22 cellular contexts compared by ENCODE assay signal in genomic region chr7:39181398-39181797, GRCh38.
A peak's percentile ranks its signal among the peaks of the same experiment; 100 is the strongest.
DNase-seq lines count a peak whose midpoint lies in the region; ATAC-seq, FAIRE-seq and TF ChIP-seq lines count a peak whose summit lies in the region.
"Had no signal": no experiment of that assay in that cellular context is flagged by ENCODE, and none has a peak within 500 bp of the region (broad histone marks: within the 10 kb centered on the region; RNA-seq: fewer than 3 reads in every experiment).

No MANE protein-coding gene starts in this region.

- H3K23ac ChIP-seq in trophoblast cell (ENCODE audit: low read length): no peak overlapping the region

- H3K4me2 ChIP-seq in HepG2 (ENCODE audit: low read depth, low read length) (no peak overlapping the region), trophoblast cell (ENCODE audit: low read length) (no peak overlapping the region)
- H3K4me2 ChIP-seq: A549; BLaER1 treated with 17β-estradiol and CSF1 and Interleukin-3, amounts not matched to agents 10 nM and 100 nM had no signal

- H3K79me2 ChIP-seq in HepG2 (ENCODE audit: insufficient read depth, low read length) (no peaks in the 10 kb centered on the region), trophoblast cell (ENCODE audit: control insufficient read depth, insufficient read depth, low read length, poor library complexity) (no peaks in the 10 kb centered on the region)

- BruUV-seq in HepG2 (replicated peaks; lab: Mats Ljungman, UMichigan): no TSS peak

- H2BK12ac ChIP-seq in trophoblast cell (ENCODE audit: low read length): no peak overlapping the region

- no peaks in the 10 kb centered on the region for H3K27me3 Mint-ChIP-seq in activated naive CD8-positive, alpha-beta T cell treated with anti-CD3 and anti-CD28 coated beads for 36 hours
- H3K27me3 Mint-ChIP-seq: B cell had no signal

- H3K4me1 Mint-ChIP-seq in activated naive CD8-positive, alpha-beta T cell treated with anti-CD3 and anti-CD28 coated beads for 36 hours: no peaks in the 10 kb centered on the region

- CTCF ChIA-PET in HepG2 (lab: Yijun Ruan, JAX; ENCODE audit: low intra/inter-chr PET ratio, low total read pairs): no interaction called here

- H4K8ac ChIP-seq in trophoblast cell (ENCODE audit: low read depth, low read length): no peak overlapping the region

- no peak for ATAC-seq in HepG2
- ATAC-seq in right lobe of liver: no peak
- ATAC-seq: A549; CD8-positive, alpha-beta T cell had no signal

- no peak overlapping the region for H2BK5ac ChIP-seq in trophoblast cell (ENCODE audit: low read depth, low read length, poor library complexity)

- no peak overlapping the region for H4K12ac ChIP-seq in trophoblast cell (ENCODE audit: low read depth, low read length)

- no peak overlapping the region for H3K4ac ChIP-seq in trophoblast cell (ENCODE audit: low read depth, low read length)

- FAIRE-seq in HepG2 (lab: Jason Lieb, UNC) (no peak), bronchial epithelial cell (lab: Jason Lieb, UNC) (peak; percentile 43)
- FAIRE-seq: A549, D721Med, G401.6, GM12891, GM19239 had no signal

- H3K14ac ChIP-seq in trophoblast cell (ENCODE audit: low read length): no peak overlapping the region

- H3K79me1 ChIP-seq in trophoblast cell (ENCODE audit: low read length): no peaks in the 10 kb centered on the region

- TF ChIP-seq EP300 in HepG2 (IDR thresholded peaks at IDR 0.05; ENCODE audit: low read depth in 2 of 2, low read length in 2 of 2) (no peak), HepG2 (CRISPR knock-in tag; IDR thresholded peaks at IDR 0.05; ENCODE audit: borderline replicate concordance) (no peak), sigmoid colon (IDR thresholded peaks at IDR 0.05) (no peak)

- H4K20me1 ChIP-seq in HepG2 (ENCODE audit: insufficient read depth, low read length): no peaks in the 10 kb centered on the region
- H4K20me1 ChIP-seq: BLaER1 treated with 17β-estradiol and CSF1 and Interleukin-3, amounts not matched to agents 10 nM and 100 nM had no signal

- H2AK5ac ChIP-seq in trophoblast cell (ENCODE audit: low read length): no peak overlapping the region

- H3K9me3 ChIP-seq in HepG2 (ENCODE audit: low read length) (no peaks in the 10 kb centered on the region), right lobe of liver (no peaks in the 10 kb centered on the region), trophoblast cell (ENCODE audit: insufficient read depth, low read depth, low read length) (no peaks in the 10 kb centered on the region), sigmoid colon (no peaks in the 10 kb centered on the region)
- H3K9me3 ChIP-seq: A549 had no signal

- H3K4me3 ChIP-seq in HepG2 (replicated peaks in 1 of 3; ENCODE audit: insufficient read depth in 1 of 3, low read depth in 2 of 3, low read length in 3 of 3) (no peak overlapping the region), right lobe of liver (no peak overlapping the region), bronchial epithelial cell (ENCODE audit: low read depth, low read length) (no peak overlapping the region), trophoblast cell (ENCODE audit: low read depth, low read length) (no peak overlapping the region), sigmoid colon (no peak overlapping the region)
- H3K4me3 ChIP-seq: A549; BLaER1 treated with 17β-estradiol and CSF1 and Interleukin-3, amounts not matched to agents 10 nM and 100 nM had no signal

- H3K36me3 ChIP-seq in HepG2 (replicated peaks in 1 of 2; ENCODE audit: control insufficient read depth in 1 of 2, insufficient read depth in 2 of 2, low read length in 2 of 2): no peaks in the 10 kb centered on the region
- no peaks in the 10 kb centered on the region for H3K36me3 ChIP-seq in right lobe of liver
- no peaks in the 10 kb centered on the region for H3K36me3 ChIP-seq in bronchial epithelial cell (ENCODE audit: control insufficient read depth, insufficient read depth, low read length)
- H3K36me3 ChIP-seq in trophoblast cell (ENCODE audit: control insufficient read depth in 1 of 2, insufficient read depth in 2 of 2, low read length in 2 of 2): no peaks in the 10 kb centered on the region
- no peaks in the 10 kb centered on the region for H3K36me3 ChIP-seq in sigmoid colon
- H3K36me3 ChIP-seq: BLaER1 treated with 17β-estradiol and CSF1 and Interleukin-3, amounts not matched to agents 10 nM and 100 nM had no signal

- no peak overlapping the region for H3K18ac ChIP-seq in trophoblast cell (ENCODE audit: low read length)

- no peak overlapping the region for H3K27ac Mint-ChIP-seq in activated naive CD8-positive, alpha-beta T cell treated with anti-CD3 and anti-CD28 coated beads for 36 hours
- H3K27ac Mint-ChIP-seq: B cell; CD4-positive, alpha-beta T cell; CD8-positive, alpha-beta T cell had no signal

- TF ChIP-seq POLR2A in HepG2 (IDR thresholded peaks at IDR 0.05; ENCODE audit: insufficient read depth in 1 of 2, low read depth in 2 of 2, low read length in 2 of 2) (no peak), right lobe of liver (IDR thresholded peaks at IDR 0.05) (no peak), sigmoid colon (IDR thresholded peaks at IDR 0.05) (no peak)

- H3K4me1 ChIP-seq in HepG2 (ENCODE audit: insufficient read depth, low read length) (no peaks in the 10 kb centered on the region), right lobe of liver (no peaks in the 10 kb centered on the region), trophoblast cell (ENCODE audit: control insufficient read depth in 1 of 2, insufficient read depth in 2 of 2, low read length in 2 of 2) (no peaks in the 10 kb centered on the region), sigmoid colon (peaks cover 0 to 8% (median 3%) of the 10 kb centered on the region in 4 donors)
- H3K4me1 ChIP-seq: A549; BLaER1 treated with 17β-estradiol and CSF1 and Interleukin-3, amounts not matched to agents 10 nM and 100 nM; Caco-2 had no signal

- TF ChIP-seq CTCF in HepG2 (CRISPR knock-in tag; IDR thresholded peaks at IDR 0.05): no peak
- TF ChIP-seq CTCF in right lobe of liver (IDR thresholded peaks at IDR 0.05): no peak
- no peak for TF ChIP-seq CTCF in bronchial epithelial cell (IDR thresholded peaks at IDR 0.05; ENCODE audit: insufficient read depth, low read length, severe bottlenecking)
- TF ChIP-seq CTCF in sigmoid colon (IDR thresholded peaks at IDR 0.05): no peak

- H3K9ac ChIP-seq in HepG2 (ENCODE audit: insufficient read depth, low read depth, low read length) (no peak overlapping the region), trophoblast cell (ENCODE audit: low read length) (peak overlapping the region; percentile 33)
- H3K9ac ChIP-seq: BLaER1 treated with 17β-estradiol and CSF1 and Interleukin-3, amounts not matched to agents 10 nM and 100 nM had no signal

- H3K9me3 Mint-ChIP-seq in activated naive CD8-positive, alpha-beta T cell treated with anti-CD3 and anti-CD28 coated beads for 36 hours: no peaks in the 10 kb centered on the region
- H3K9me3 Mint-ChIP-seq: CD4-positive, alpha-beta T cell; CD8-positive, alpha-beta T cell had no signal

- in situ Hi-C loops in HepG2 (cut with HindIII; ENCODE audit: extremely low pct_ligation_motif_present, low pct_unique_long_range_greater_than_20kb): no loop called here

- WGBS in HepG2 (ENCODE audit: low lambda C conversion rate): 36% methylated on average over 3 of the region's 3 CpGs
- WGBS in right lobe of liver (ENCODE audit: insufficient coverage, low coverage, low lambda C conversion rate, missing lambda C conversion rate): 50% methylated on average over 3 of the region's 3 CpGs
- no CpG with 5 or more reads among the region's 3 CpGs for WGBS in trophoblast cell (ENCODE audit: extremely low coverage, insufficient coverage, insufficient read length)
- 83 to 87% methylated on average over 3 of the region's 3 CpGs for WGBS in sigmoid colon, 2 donors

- no peak for TF ChIP-seq RAD21 in HepG2 (CRISPR knock-in tag; IDR thresholded peaks at IDR 0.05)

- no peak overlapping the region for H3K4me3 Mint-ChIP-seq in activated naive CD8-positive, alpha-beta T cell treated with anti-CD3 and anti-CD28 coated beads for 36 hours
- H3K4me3 Mint-ChIP-seq: B cell; CD4-positive, alpha-beta T cell; CD8-positive, alpha-beta T cell had no signal

- H3K27me3 ChIP-seq in HepG2 (ENCODE audit: control insufficient read depth in 1 of 2, insufficient read depth in 2 of 2, low read length in 2 of 2) (no peaks in the 10 kb centered on the region), right lobe of liver (no peaks in the 10 kb centered on the region), bronchial epithelial cell (ENCODE audit: control insufficient read depth, insufficient read depth, low read length) (no peaks in the 10 kb centered on the region), trophoblast cell (ENCODE audit: insufficient read depth, low read length) (no peaks in the 10 kb centered on the region), sigmoid colon (no peaks in the 10 kb centered on the region)
- H3K27me3 ChIP-seq: BLaER1 treated with 17β-estradiol and CSF1 and Interleukin-3, amounts not matched to agents 10 nM and 100 nM had no signal

- POLR2A ChIA-PET in HepG2 (lab: Yijun Ruan, JAX): no interaction called here

- H2AFZ ChIP-seq in HepG2 (ENCODE audit: low read length) (no peak overlapping the region), trophoblast cell (ENCODE audit: insufficient read depth, low read length, poor library complexity) (no peak overlapping the region)

- H3K36me3 Mint-ChIP-seq in activated naive CD8-positive, alpha-beta T cell treated with anti-CD3 and anti-CD28 coated beads for 36 hours: no peaks in the 10 kb centered on the region
- H3K36me3 Mint-ChIP-seq: CD8-positive, alpha-beta T cell had no signal

- H2BK120ac ChIP-seq in trophoblast cell (ENCODE audit: insufficient read depth, low read length, poor library complexity): no peak overlapping the region

- H4K91ac ChIP-seq in trophoblast cell (ENCODE audit: low read depth, low read length): no peak overlapping the region

- intact Hi-C loops in HepG2 (cut with micrococcal nuclease; ENCODE audit: unreplicated experiment) (no loop called here), right lobe of liver (cut with DNase I) (no loop called here), sigmoid colon (cut with DNase I) (no loop called here)

- H3K27ac ChIP-seq in HepG2 (ENCODE audit: extremely low read length, insufficient read depth, low read length) (no peak overlapping the region), right lobe of liver (no peak overlapping the region), trophoblast cell (ENCODE audit: low read depth, low read length) (no peak overlapping the region), sigmoid colon (no peak overlapping the region)
- H3K27ac ChIP-seq: 22Rv1; A549; BLaER1 treated with 17β-estradiol and CSF1 and Interleukin-3, amounts not matched to agents 10 nM and 100 nM; C4-2B had no signal

- DNase-seq in HepG2 (ENCODE audit: low spot score) (no peak), right lobe of liver (no peak), bronchial epithelial cell (ENCODE audit: low read depth) (no peak), trophoblast cell (no peak), sigmoid colon (no peak)
- no peak for DNase-seq in activated naive CD8-positive, alpha-beta T cell treated with anti-CD3 and anti-CD28 coated beads for 36 hours
- DNase-seq: AML-193; Caco-2; Calu3; CD4-positive, alpha-beta T cell; CD8-positive, alpha-beta T cell; DMS79 treated with DMSO at 0.1 percent for 48 hours; GF-D8 had no signal

TF ChIP-seq in HepG2, 621 proteins besides CTCF, POLR2A, EP300 and RAD21 (continues in another document):
- no peak for TF ChIP-seq XRCC5 (optimal IDR thresholded peaks at IDR 0.05; ENCODE audit: low read length)
- peak; percentile 59; the same call in 1 of the 2 replicates for TF ChIP-seq CEBPB (IDR thresholded peaks at IDR 0.05; ENCODE audit: borderline replicate concordance, low read depth, low read length)
- no peak for TF ChIP-seq NPAS2 (CRISPR knock-in tag; IDR thresholded peaks at IDR 0.05; ENCODE audit: borderline replicate concordance)
